In genomic region chr16:85172465-85173071, GRCh38 we compare ENCODE assay signal across 8 cellular contexts.
DNase-seq lines count a peak whose midpoint lies in the region; ATAC-seq, FAIRE-seq and TF ChIP-seq lines count a peak whose summit lies in the region.

No MANE protein-coding gene starts in this region.

- FAIRE-seq in small intestine (lab: Jason Lieb, UNC) = no peak

- peak overlapping the region; percentile 66 for H3K4me3 ChIP-seq in AG04449 (ENCODE audit: low read depth, low read length)
- H3K4me3 ChIP-seq in GM23248 = peak overlapping the region; percentile 87
- peak overlapping the region in 9 of 10 donors; percentile 21 to 58 (median 37) for H3K4me3 ChIP-seq in heart right ventricle
- H3K4me3 ChIP-seq in small intestine (ENCODE audit: low read depth in 1 of 2, low read length in 2 of 2) = no peak overlapping the region

- H3K79me2 ChIP-seq in GM23248 (ENCODE audit: insufficient read depth) = peaks cover 74% of the 10 kb centered on the region

- no peak for DNase-seq in AG04449 (ENCODE audit: low read depth, low spot score)
- DNase-seq in GM23248 = peak; percentile 74
- DNase-seq in heart right ventricle = peak in 1 of 2 donors; percentile 47
- peak; percentile 53 for DNase-seq in small intestine
- DNase-seq in putamen (ENCODE audit: low spot score) = no peak

- H3K27me3 ChIP-seq in GM23248 (replicated peaks; ENCODE audit: insufficient read depth) (no peaks in the 10 kb centered on the region), heart right ventricle (peaks cover 0 to 56% (median 0%) of the 10 kb centered on the region in 7 donors), small intestine (ENCODE audit: control insufficient read depth in 2 of 2, insufficient read depth in 2 of 2, low read length in 2 of 2) (peaks cover 0 to 12% of the 10 kb centered on the region in 2 donors)

- H2AFZ ChIP-seq in GM23248 = peak overlapping the region; percentile 35; the same call in 1 of the 2 replicates

- intact Hi-C loops in heart right ventricle (cut with DNase I) = loop anchor here in 6 of 10 donors (5.0 to 10.0 kb wide), 6 partner anchors 48 to 62 kb away; no protein-coding TSS in a partner anchor

- no peaks in the 10 kb centered on the region for H3K36me3 ChIP-seq in GM23248 (ENCODE audit: low read depth)
- no peaks in the 10 kb centered on the region for H3K36me3 ChIP-seq in heart right ventricle
- no peaks in the 10 kb centered on the region for H3K36me3 ChIP-seq in small intestine (ENCODE audit: control insufficient read depth in 2 of 2, insufficient read depth in 2 of 2, low read length in 2 of 2)

- H3K9me3 ChIP-seq in GM23248 (ENCODE audit: low read depth) (no peaks in the 10 kb centered on the region), heart right ventricle (no peaks in the 10 kb centered on the region), small intestine (ENCODE audit: control insufficient read depth, low read depth) (no peaks in the 10 kb centered on the region)

- CTCF ChIA-PET in AG04449 (lab: Yijun Ruan, JAX) = interaction anchor here (1.0 to 4.2 kb wide), 13 partner anchors 8 to 105 kb away, joined by 3 to 17 read pairs (median 4); no protein-coding TSS in a partner anchor

- H3K9ac ChIP-seq in GM23248 = peak overlapping the region; percentile 93

- TF ChIP-seq CTCF in AG04449 (IDR thresholded peaks at IDR 0.05; ENCODE audit: insufficient read depth, low read length, missing control alignments) = peak; percentile 54
- TF ChIP-seq CTCF in heart right ventricle (IDR thresholded peaks at IDR 0.05) = peak in 7 of 9 donors; percentile 35 to 62 (median 43)

- peaks cover 34% of the 10 kb centered on the region for H3F3A ChIP-seq in GM23248 (ENCODE audit: insufficient read depth)

- in situ Hi-C loops in GM23248 (cut with MboI) = no loop called here

- H3K4me1 ChIP-seq in GM23248 (ENCODE audit: insufficient read depth) (peaks cover 39% of the 10 kb centered on the region), heart right ventricle (peaks cover 5 to 86% (median 78%) of the 10 kb centered on the region in 9 donors), small intestine (ENCODE audit: control insufficient read depth in 2 of 2, insufficient read depth in 1 of 2, low read depth in 1 of 2, low read length in 1 of 2) (peaks cover 0 to 4% of the 10 kb centered on the region in 2 donors)

- H3K27ac ChIP-seq in GM23248 = peak overlapping the region; percentile 98
- peak overlapping the region in 8 of 10 donors; percentile 14 to 57 (median 28) for H3K27ac ChIP-seq in heart right ventricle
- H3K27ac ChIP-seq in small intestine (ENCODE audit: low read depth in 1 of 2, low read length in 1 of 2) = peak overlapping the region in 1 of 2 donors; percentile 4

- ATAC-seq in SK-N-SH treated with all-trans-retinoic acid at 6 μM for 48 hours (peak; percentile 41), heart right ventricle (peak in 7 of 8 donors; percentile 16 to 56 (median 51)), HG03457 (IDR thresholded peaks at IDR 0.05; ENCODE audit: unreplicated experiment) (no peak), GM18519 (IDR thresholded peaks at IDR 0.05; ENCODE audit: low FRiP score, unreplicated experiment) (no peak)

- no peaks in the 10 kb centered on the region for H3K9me2 ChIP-seq in GM23248 (ENCODE audit: insufficient read depth)

- peak overlapping the region; percentile 97 for H3K4me2 ChIP-seq in GM23248 (ENCODE audit: unreplicated experiment)

- POLR2A ChIA-PET in AG04449 (lab: Yijun Ruan, JAX) = interaction anchor here (1.2 to 2.6 kb wide), 3 partner anchors 10 to 38 kb away, joined by 4 to 7 read pairs (median 6); no protein-coding TSS in a partner anchor

- WGBS in GM23248 (ENCODE audit: low coverage in 1 of 2, low lambda C conversion rate in 2 of 2, missing lambda C conversion rate in 2 of 2), 2 experiments = 5 to 6% methylated on average over 26 of the region's 26 CpGs
- 43 to 45% methylated on average over 26 of the region's 26 CpGs for WGBS in heart right ventricle, 2 donors
- WGBS in small intestine, 3 donors = 33 to 39% (median 39%) methylated on average over 26 of the region's 26 CpGs

- no peaks in the 10 kb centered on the region for H4K20me1 ChIP-seq in GM23248 (ENCODE audit: insufficient read depth)

TF ChIP-seq in SK-N-SH treated with all-trans-retinoic acid at 6 μM for 48 hours, 23 proteins besides CTCF, POLR2A, EP300 and RAD21:
- TF ChIP-seq TCF4 (CRISPR knock-in tag; IDR thresholded peaks at IDR 0.05; ENCODE audit: borderline replicate concordance) (peak; percentile 74), BACH2 (CRISPR knock-in tag; IDR thresholded peaks at IDR 0.05; ENCODE audit: borderline replicate concordance) (no peak), GLIS3 (CRISPR knock-in tag; IDR thresholded peaks at IDR 0.05) (0 out of 2 replicates have a peak, but pooled peaks have one; percentile 50)

Comparison
In these comparisons a context has a peak if more than half of its experiments do, and no peak if none do; other contexts are left out.
1. DNase-seq: peak in GM23248 (single experiment) and small intestine (single experiment); none in AG04449 (single experiment) and putamen (single experiment).
2. H3K4me3 ChIP-seq: peak in AG04449 (single experiment), GM23248 (single experiment) and heart right ventricle (9 of 10); none in small intestine (0 of 2).
3. ATAC-seq: peak in SK-N-SH treated with all-trans-retinoic acid at 6 μM for 48 hours (single experiment) and heart right ventricle (7 of 8); none in HG03457 (single experiment) and GM18519 (single experiment).